16 cellular contexts compared by ENCODE assay signal in genomic region chr20:3405139-3405538, GRCh38. TPM values are rescaled to one million over a fixed set of nuclear protein-coding genes. Genes with fewer than 3 reads are reported as not detected.
A peak's percentile ranks its signal among the peaks of the same experiment; 100 is the strongest.
DNase-seq lines count a peak whose midpoint lies in the region; ATAC-seq and TF ChIP-seq lines count a peak whose summit lies in the region.
"Had no signal": no experiment of that assay in that cellular context is flagged by ENCODE, and none has a peak within 500 bp of the region (broad histone marks: within the 10 kb centered on the region; RNA-seq: fewer than 3 reads in every experiment).

No MANE protein-coding gene starts in this region.

- H3K4me3 ChIP-seq in trophoblast cell (ENCODE audit: low read depth, low read length) = no peak overlapping the region

- no peaks in the 10 kb centered on the region for H3K9me3 ChIP-seq in trophoblast cell (ENCODE audit: insufficient read depth, low read depth, low read length)

- no peak overlapping the region for H4K8ac ChIP-seq in trophoblast cell (ENCODE audit: low read depth, low read length)

- H2BK12ac ChIP-seq in trophoblast cell (ENCODE audit: low read length) = no peak overlapping the region

- H3K18ac ChIP-seq in trophoblast cell (ENCODE audit: low read length) = no peak overlapping the region

- H3K4me3 Mint-ChIP-seq in activated T-helper 17 cell treated with anti-CD3 and anti-CD28 coated beads, Interleukin-2, amount 50 U/mL, for 72 hours = peak overlapping the region; percentile 99
- H3K4me3 Mint-ChIP-seq: activated CD4-positive, alpha-beta T cell treated with anti-CD3 and anti-CD28 coated beads for 36 hours; activated T-cell treated with anti-CD3 and anti-CD28 coated beads, Interleukin-2, amount 50 U/mL, for 24 hours had no signal

- H3K27me3 ChIP-seq in foreskin keratinocyte = no peaks in the 10 kb centered on the region
- no peaks in the 10 kb centered on the region for H3K27me3 ChIP-seq in trophoblast cell (ENCODE audit: insufficient read depth, low read length)

- H2AK5ac ChIP-seq in trophoblast cell (ENCODE audit: low read length) = no peak overlapping the region

- no peak overlapping the region for H3K9ac ChIP-seq in trophoblast cell (ENCODE audit: low read length)

- H3K27ac Mint-ChIP-seq in activated T-helper 17 cell treated with anti-CD3 and anti-CD28 coated beads, Interleukin-2, amount 50 U/mL, for 72 hours = no peak overlapping the region
- H3K27ac Mint-ChIP-seq: activated CD4-positive, alpha-beta T cell treated with anti-CD3 and anti-CD28 coated beads for 36 hours; activated T-cell treated with anti-CD3 and anti-CD28 coated beads, Interleukin-2, amount 50 U/mL, for 24 hours; naive B cell had no signal

- H3K36me3 ChIP-seq in trophoblast cell (ENCODE audit: control insufficient read depth in 1 of 2, insufficient read depth in 2 of 2, low read length in 2 of 2) = no peaks in the 10 kb centered on the region

- no peaks in the 10 kb centered on the region for H3K9me3 Mint-ChIP-seq in activated T-helper 17 cell treated with anti-CD3 and anti-CD28 coated beads, Interleukin-2, amount 50 U/mL, for 72 hours
- H3K9me3 Mint-ChIP-seq: activated T-cell treated with anti-CD3 and anti-CD28 coated beads, Interleukin-2, amount 50 U/mL, for 24 hours; naive B cell had no signal

- H2AFZ ChIP-seq in trophoblast cell (ENCODE audit: insufficient read depth, low read length, poor library complexity) = no peak overlapping the region

- H3K36me3 Mint-ChIP-seq in activated T-helper 17 cell treated with anti-CD3 and anti-CD28 coated beads, Interleukin-2, amount 50 U/mL, for 72 hours (ENCODE audit: low read depth) = no peaks in the 10 kb centered on the region
- H3K36me3 Mint-ChIP-seq: naive B cell had no signal

- no peak overlapping the region for H2BK120ac ChIP-seq in trophoblast cell (ENCODE audit: insufficient read depth, low read length, poor library complexity)

- no peak overlapping the region for H3K14ac ChIP-seq in trophoblast cell (ENCODE audit: low read length)

- no peak overlapping the region for H4K12ac ChIP-seq in trophoblast cell (ENCODE audit: low read depth, low read length)

- peak overlapping the region; percentile 30 for H3K4me2 ChIP-seq in trophoblast cell (ENCODE audit: low read length)

- TF ChIP-seq CTCF in foreskin keratinocyte (conservative IDR thresholded peaks at IDR 0.05) = no peak

- peaks cover 8% of the 10 kb centered on the region for H3K79me2 ChIP-seq in trophoblast cell (ENCODE audit: control insufficient read depth, insufficient read depth, low read length, poor library complexity)

- H4K91ac ChIP-seq in trophoblast cell (ENCODE audit: low read depth, low read length) = no peak overlapping the region

- WGBS in trophoblast cell (ENCODE audit: extremely low coverage, insufficient coverage, insufficient read length) = no CpG with 5 or more reads among the region's 2 CpGs

- H3K27ac ChIP-seq in foreskin keratinocyte (no peak overlapping the region), trophoblast cell (ENCODE audit: low read depth, low read length) (no peak overlapping the region)
- H3K27ac ChIP-seq: 22Rv1 had no signal

- H3K4ac ChIP-seq in trophoblast cell (ENCODE audit: low read depth, low read length) = no peak overlapping the region

- peaks cover 15% of the 10 kb centered on the region for H3K4me1 ChIP-seq in foreskin keratinocyte
- H3K4me1 ChIP-seq in trophoblast cell (ENCODE audit: control insufficient read depth in 1 of 2, insufficient read depth in 2 of 2, low read length in 2 of 2) = peaks cover 5 to 8% of the 10 kb centered on the region in 2 experiments

- H2BK5ac ChIP-seq in trophoblast cell (ENCODE audit: low read depth, low read length, poor library complexity) = no peak overlapping the region

- ATAC-seq in activated T-helper 17 cell treated with anti-CD3 and anti-CD28 coated beads, Interleukin-2, amount 50 U/mL, for 72 hours (replicated peaks) = peak; percentile 7
- ATAC-seq in foreskin keratinocyte = no peak
- ATAC-seq in HG03097 (IDR thresholded peaks at IDR 0.05; ENCODE audit: low FRiP score, unreplicated experiment) = no peak
- ATAC-seq: activated CD4-positive, alpha-beta T cell treated with anti-CD3 and anti-CD28 coated beads for 36 hours had no signal

- H3K23ac ChIP-seq in trophoblast cell (ENCODE audit: low read length) = no peak overlapping the region

- DNase-seq in DMS79 treated with DMSO at 0.1 percent for 48 hours (lab: John Stamatoyannopoulos, UW) = peak; percentile 11
- DNase-seq in DMS79 (lab: John Stamatoyannopoulos, UW) = no peak
- peak; percentile 44 to 65 for DNase-seq in foreskin keratinocyte
- DNase-seq in trophoblast cell = peak; percentile 64 to 88
- DNase-seq in activated CD4-positive, alpha-beta T cell treated with anti-CD3 and anti-CD28 coated beads for 1 hour = no peak
- DNase-seq in NCI-H2171 treated with DMSO at 0.1 percent for 48 hours (lab: John Stamatoyannopoulos, UW) = no peak
- DNase-seq: activated CD4-positive, alpha-beta T cell treated with anti-CD3 and anti-CD28 coated beads for 36 hours; activated T-cell treated with anti-CD3 and anti-CD28 coated beads, Interleukin-2, amount 50 U/mL, for 24 hours; amniotic stem cell; HCEC 1CT; naive B cell; NK-92 treated with Interleukin-12 subunit alpha and Interleukin-12 subunit beta, amount 100 ng/mL, for 24 hours; stimulated activated CD4-positive, alpha-beta T cell treated with anti-CD3 and anti-CD28 coated beads, Interleukin-12 subunit alpha, Interleukin-12 subunit beta, amount 100 ng/mL, for 4 hours had no signal

- peaks cover 15% of the 10 kb centered on the region for H3K79me1 ChIP-seq in trophoblast cell (ENCODE audit: low read length)

- H3K4me1 Mint-ChIP-seq in activated T-helper 17 cell treated with anti-CD3 and anti-CD28 coated beads, Interleukin-2, amount 50 U/mL, for 72 hours = peaks cover 22% of the 10 kb centered on the region

- no peaks in the 10 kb centered on the region for H3K27me3 Mint-ChIP-seq in activated T-helper 17 cell treated with anti-CD3 and anti-CD28 coated beads, Interleukin-2, amount 50 U/mL, for 72 hours
- H3K27me3 Mint-ChIP-seq: naive B cell had no signal

RNA-seq across cellular contexts. Expression of gene DNAAF9, which starts 2.3 kb away (rescaled TPM):
- total RNA-seq in activated T-helper 17 cell treated with anti-CD3 and anti-CD28 coated beads, Interleukin-2, amount 50 U/mL, for 72 hours = 1 to 10 TPM; 3.0 to 3.3 TPM
- 5.8 and 7.2 TPM in 2 replicates for total RNA-seq in foreskin keratinocyte
- 1.5 and 1.6 TPM in 2 replicates for polyA plus RNA-seq in foreskin keratinocyte
- 6.1 and 6.2 TPM in 2 replicates for polyA plus RNA-seq in trophoblast cell (2013)

Comparison
In these comparisons a context has a peak if more than half of its experiments do, and no peak if none do; other contexts are left out.
1. DNase-seq: peak in DMS79 treated with DMSO at 0.1 percent for 48 hours (single experiment), foreskin keratinocyte (2 of 2) and trophoblast cell (2 of 2); none in DMS79 (single experiment), activated CD4-positive, alpha-beta T cell treated with anti-CD3 and anti-CD28 coated beads for 1 hour (single experiment) and NCI-H2171 treated with DMSO at 0.1 percent for 48 hours (single experiment).